In the genomic region with DNA sequence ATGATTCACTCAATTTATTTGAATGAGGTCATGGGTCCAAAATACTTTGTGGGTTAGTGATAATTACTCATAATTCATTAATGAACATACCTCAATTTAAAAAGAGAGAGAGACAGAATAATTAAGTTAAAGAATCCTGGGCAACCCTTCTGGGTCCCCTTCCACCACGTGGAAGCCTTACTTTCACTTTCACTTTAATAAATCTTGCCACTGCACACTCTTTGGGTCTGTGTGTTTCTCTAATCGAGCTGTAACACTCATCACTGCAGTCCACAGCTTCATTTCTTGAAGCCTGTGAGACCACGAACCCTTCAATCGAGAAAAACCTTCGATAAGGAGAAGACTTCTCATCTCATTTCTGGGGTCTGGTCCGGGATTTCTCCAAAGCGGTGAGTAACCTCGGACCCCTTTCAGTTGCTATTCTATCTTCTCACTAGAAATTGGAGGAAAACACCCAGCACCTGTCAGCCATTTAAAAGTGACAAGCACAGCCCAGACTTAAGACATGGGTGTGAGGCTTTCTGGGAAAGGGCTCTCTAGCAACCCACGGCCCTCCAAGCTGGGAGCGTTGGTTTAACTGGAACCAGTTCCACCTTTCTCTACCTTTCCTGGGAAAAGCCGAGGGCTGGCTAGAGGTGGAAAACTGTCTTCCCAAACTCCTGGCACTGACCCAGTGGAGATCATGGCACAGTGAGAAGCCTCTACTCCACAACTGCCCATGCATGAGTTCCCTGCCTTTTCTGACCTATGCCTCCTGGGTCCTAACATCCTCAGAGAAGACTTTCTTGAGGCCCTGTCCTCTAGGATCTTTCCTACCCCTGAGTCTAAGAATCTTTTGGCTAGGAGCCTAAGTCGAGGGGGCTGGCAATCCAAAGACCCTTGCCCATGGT, we compare ENCODE assay signal across 1 cellular context.
A peak's percentile ranks its signal among the peaks of the same experiment; 100 is the strongest.
TF ChIP-seq lines count a peak whose summit lies in the region.

No MANE protein-coding gene starts in this region.

TF ChIP-seq in K562, 482 proteins besides CTCF, POLR2A, EP300 and RAD21 (continued from another document):
- TF ChIP-seq, protein P1, sequence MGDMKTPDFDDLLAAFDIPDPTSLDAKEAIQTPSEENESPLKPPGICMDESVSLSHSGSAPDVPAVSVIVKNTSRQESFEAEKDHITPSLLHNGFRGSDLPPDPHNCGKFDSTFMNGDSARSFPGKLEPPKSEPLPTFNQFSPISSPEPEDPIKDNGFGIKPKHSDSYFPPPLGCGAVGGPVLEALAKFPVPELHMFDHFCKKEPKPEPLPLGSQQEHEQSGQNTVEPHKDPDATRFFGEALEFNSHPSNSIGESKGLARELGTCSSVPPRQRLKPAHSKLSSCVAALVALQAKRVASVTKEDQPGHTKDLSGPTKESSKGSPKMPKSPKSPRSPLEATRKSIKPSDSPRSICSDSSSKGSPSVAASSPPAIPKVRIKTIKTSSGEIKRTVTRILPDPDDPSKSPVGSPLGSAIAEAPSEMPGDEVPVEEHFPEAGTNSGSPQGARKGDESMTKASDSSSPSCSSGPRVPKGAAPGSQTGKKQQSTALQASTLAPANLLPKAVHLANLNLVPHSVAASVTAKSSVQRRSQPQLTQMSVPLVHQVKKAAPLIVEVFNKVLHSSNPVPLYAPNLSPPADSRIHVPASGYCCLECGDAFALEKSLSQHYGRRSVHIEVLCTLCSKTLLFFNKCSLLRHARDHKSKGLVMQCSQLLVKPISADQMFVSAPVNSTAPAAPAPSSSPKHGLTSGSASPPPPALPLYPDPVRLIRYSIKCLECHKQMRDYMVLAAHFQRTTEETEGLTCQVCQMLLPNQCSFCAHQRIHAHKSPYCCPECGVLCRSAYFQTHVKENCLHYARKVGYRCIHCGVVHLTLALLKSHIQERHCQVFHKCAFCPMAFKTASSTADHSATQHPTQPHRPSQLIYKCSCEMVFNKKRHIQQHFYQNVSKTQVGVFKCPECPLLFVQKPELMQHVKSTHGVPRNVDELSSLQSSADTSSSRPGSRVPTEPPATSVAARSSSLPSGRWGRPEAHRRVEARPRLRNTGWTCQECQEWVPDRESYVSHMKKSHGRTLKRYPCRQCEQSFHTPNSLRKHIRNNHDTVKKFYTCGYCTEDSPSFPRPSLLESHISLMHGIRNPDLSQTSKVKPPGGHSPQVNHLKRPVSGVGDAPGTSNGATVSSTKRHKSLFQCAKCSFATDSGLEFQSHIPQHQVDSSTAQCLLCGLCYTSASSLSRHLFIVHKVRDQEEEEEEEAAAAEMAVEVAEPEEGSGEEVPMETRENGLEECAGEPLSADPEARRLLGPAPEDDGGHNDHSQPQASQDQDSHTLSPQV (IDR thresholded peaks at IDR 0.05): 0 out of 2 replicates have a peak, but pooled peaks have one; percentile 37
- TF ChIP-seq, protein P2, sequence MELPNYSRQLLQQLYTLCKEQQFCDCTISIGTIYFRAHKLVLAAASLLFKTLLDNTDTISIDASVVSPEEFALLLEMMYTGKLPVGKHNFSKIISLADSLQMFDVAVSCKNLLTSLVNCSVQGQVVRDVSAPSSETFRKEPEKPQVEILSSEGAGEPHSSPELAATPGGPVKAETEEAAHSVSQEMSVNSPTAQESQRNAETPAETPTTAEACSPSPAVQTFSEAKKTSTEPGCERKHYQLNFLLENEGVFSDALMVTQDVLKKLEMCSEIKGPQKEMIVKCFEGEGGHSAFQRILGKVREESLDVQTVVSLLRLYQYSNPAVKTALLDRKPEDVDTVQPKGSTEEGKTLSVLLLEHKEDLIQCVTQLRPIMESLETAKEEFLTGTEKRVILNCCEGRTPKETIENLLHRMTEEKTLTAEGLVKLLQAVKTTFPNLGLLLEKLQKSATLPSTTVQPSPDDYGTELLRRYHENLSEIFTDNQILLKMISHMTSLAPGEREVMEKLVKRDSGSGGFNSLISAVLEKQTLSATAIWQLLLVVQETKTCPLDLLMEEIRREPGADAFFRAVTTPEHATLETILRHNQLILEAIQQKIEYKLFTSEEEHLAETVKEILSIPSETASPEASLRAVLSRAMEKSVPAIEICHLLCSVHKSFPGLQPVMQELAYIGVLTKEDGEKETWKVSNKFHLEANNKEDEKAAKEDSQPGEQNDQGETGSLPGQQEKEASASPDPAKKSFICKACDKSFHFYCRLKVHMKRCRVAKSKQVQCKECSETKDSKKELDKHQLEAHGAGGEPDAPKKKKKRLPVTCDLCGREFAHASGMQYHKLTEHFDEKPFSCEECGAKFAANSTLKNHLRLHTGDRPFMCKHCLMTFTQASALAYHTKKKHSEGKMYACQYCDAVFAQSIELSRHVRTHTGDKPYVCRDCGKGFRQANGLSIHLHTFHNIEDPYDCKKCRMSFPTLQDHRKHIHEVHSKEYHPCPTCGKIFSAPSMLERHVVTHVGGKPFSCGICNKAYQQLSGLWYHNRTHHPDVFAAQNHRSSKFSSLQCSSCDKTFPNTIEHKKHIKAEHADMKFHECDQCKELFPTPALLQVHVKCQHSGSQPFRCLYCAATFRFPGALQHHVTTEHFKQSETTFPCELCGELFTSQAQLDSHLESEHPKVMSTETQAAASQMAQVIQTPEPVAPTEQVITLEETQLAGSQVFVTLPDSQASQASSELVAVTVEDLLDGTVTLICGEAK (IDR thresholded peaks at IDR 0.05): 0 out of 2 replicates have a peak, but pooled peaks have one; percentile 33
- TF ChIP-seq, protein P2 (CRISPR knock-in tag; IDR thresholded peaks at IDR 0.05): no peak
- TF ChIP-seq JUN (IDR thresholded peaks at IDR 0.05; ENCODE audit: borderline replicate concordance, low read depth, low read length): no peak
- no peak for TF ChIP-seq JUN (CRISPR knock-in tag; IDR thresholded peaks at IDR 0.05; ENCODE audit: borderline replicate concordance)
- TF ChIP-seq, protein P3, sequence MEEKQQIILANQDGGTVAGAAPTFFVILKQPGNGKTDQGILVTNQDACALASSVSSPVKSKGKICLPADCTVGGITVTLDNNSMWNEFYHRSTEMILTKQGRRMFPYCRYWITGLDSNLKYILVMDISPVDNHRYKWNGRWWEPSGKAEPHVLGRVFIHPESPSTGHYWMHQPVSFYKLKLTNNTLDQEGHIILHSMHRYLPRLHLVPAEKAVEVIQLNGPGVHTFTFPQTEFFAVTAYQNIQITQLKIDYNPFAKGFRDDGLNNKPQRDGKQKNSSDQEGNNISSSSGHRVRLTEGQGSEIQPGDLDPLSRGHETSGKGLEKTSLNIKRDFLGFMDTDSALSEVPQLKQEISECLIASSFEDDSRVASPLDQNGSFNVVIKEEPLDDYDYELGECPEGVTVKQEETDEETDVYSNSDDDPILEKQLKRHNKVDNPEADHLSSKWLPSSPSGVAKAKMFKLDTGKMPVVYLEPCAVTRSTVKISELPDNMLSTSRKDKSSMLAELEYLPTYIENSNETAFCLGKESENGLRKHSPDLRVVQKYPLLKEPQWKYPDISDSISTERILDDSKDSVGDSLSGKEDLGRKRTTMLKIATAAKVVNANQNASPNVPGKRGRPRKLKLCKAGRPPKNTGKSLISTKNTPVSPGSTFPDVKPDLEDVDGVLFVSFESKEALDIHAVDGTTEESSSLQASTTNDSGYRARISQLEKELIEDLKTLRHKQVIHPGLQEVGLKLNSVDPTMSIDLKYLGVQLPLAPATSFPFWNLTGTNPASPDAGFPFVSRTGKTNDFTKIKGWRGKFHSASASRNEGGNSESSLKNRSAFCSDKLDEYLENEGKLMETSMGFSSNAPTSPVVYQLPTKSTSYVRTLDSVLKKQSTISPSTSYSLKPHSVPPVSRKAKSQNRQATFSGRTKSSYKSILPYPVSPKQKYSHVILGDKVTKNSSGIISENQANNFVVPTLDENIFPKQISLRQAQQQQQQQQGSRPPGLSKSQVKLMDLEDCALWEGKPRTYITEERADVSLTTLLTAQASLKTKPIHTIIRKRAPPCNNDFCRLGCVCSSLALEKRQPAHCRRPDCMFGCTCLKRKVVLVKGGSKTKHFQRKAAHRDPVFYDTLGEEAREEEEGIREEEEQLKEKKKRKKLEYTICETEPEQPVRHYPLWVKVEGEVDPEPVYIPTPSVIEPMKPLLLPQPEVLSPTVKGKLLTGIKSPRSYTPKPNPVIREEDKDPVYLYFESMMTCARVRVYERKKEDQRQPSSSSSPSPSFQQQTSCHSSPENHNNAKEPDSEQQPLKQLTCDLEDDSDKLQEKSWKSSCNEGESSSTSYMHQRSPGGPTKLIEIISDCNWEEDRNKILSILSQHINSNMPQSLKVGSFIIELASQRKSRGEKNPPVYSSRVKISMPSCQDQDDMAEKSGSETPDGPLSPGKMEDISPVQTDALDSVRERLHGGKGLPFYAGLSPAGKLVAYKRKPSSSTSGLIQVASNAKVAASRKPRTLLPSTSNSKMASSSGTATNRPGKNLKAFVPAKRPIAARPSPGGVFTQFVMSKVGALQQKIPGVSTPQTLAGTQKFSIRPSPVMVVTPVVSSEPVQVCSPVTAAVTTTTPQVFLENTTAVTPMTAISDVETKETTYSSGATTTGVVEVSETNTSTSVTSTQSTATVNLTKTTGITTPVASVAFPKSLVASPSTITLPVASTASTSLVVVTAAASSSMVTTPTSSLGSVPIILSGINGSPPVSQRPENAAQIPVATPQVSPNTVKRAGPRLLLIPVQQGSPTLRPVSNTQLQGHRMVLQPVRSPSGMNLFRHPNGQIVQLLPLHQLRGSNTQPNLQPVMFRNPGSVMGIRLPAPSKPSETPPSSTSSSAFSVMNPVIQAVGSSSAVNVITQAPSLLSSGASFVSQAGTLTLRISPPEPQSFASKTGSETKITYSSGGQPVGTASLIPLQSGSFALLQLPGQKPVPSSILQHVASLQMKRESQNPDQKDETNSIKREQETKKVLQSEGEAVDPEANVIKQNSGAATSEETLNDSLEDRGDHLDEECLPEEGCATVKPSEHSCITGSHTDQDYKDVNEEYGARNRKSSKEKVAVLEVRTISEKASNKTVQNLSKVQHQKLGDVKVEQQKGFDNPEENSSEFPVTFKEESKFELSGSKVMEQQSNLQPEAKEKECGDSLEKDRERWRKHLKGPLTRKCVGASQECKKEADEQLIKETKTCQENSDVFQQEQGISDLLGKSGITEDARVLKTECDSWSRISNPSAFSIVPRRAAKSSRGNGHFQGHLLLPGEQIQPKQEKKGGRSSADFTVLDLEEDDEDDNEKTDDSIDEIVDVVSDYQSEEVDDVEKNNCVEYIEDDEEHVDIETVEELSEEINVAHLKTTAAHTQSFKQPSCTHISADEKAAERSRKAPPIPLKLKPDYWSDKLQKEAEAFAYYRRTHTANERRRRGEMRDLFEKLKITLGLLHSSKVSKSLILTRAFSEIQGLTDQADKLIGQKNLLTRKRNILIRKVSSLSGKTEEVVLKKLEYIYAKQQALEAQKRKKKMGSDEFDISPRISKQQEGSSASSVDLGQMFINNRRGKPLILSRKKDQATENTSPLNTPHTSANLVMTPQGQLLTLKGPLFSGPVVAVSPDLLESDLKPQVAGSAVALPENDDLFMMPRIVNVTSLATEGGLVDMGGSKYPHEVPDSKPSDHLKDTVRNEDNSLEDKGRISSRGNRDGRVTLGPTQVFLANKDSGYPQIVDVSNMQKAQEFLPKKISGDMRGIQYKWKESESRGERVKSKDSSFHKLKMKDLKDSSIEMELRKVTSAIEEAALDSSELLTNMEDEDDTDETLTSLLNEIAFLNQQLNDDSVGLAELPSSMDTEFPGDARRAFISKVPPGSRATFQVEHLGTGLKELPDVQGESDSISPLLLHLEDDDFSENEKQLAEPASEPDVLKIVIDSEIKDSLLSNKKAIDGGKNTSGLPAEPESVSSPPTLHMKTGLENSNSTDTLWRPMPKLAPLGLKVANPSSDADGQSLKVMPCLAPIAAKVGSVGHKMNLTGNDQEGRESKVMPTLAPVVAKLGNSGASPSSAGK (IDR thresholded peaks at IDR 0.05): peak; percentile 21; the same call in 1 of the 2 replicates
- peak; percentile 22; the same call in 1 of the 2 replicates for TF ChIP-seq ZNF589 (CRISPR knock-in tag; IDR thresholded peaks at IDR 0.05; ENCODE audit: low read depth)
TF ChIP-seq in K562: peak in this region for 11.
